In genomic region chr1:183911285-183911684, GRCh38 we compare ENCODE assay signal across 1 cellular context.
TF ChIP-seq lines count a peak whose summit lies in the region.

No MANE protein-coding gene starts in this region.

TF ChIP-seq in WTC11, 78 proteins besides CTCF, POLR2A, EP300 and RAD21 (continued from another document):
- no peak for TF ChIP-seq AR (CRISPR knock-in tag; IDR thresholded peaks at IDR 0.05)
- no peak for TF ChIP-seq E2F5 (CRISPR knock-in tag; IDR thresholded peaks at IDR 0.05)
- no peak for TF ChIP-seq ELF4 (CRISPR knock-in tag; IDR thresholded peaks at IDR 0.05; ENCODE audit: low read depth)
- TF ChIP-seq ZNF423 (CRISPR knock-in tag; IDR thresholded peaks at IDR 0.05): no peak
- no peak for TF ChIP-seq ESRRA (CRISPR knock-in tag; IDR thresholded peaks at IDR 0.05; ENCODE audit: borderline replicate concordance)
- TF ChIP-seq HMGA2 (CRISPR knock-in tag; IDR thresholded peaks at IDR 0.05): no peak
- no peak for TF ChIP-seq ETV6 (CRISPR knock-in tag; IDR thresholded peaks at IDR 0.05)
- no peak for TF ChIP-seq E2F4 (CRISPR knock-in tag; IDR thresholded peaks at IDR 0.05; ENCODE audit: borderline replicate concordance, low read depth)
